ENCODE assay signal across 11 cellular contexts in the genomic region with DNA sequence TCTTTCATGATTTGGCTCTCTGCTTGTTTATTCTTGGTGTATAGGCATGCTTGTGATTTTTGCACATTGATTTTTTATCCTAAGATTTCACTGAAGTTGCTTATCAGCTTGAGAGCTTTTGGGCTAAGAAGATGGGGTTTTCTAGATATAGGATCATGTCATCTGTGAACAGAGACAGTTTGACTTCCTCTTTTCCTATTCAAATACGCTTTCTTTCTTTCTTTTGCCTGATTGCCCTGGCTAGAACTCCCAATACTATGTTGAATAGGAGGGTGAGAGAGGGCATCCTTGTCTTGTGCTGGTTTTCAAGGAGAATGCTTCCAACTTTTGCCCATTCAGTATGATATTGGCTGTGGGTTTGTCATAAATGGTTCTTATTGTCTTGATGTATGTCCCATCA. TPM values are rescaled to one million over a fixed set of nuclear protein-coding genes. Genes with fewer than 3 reads are reported as not detected.
"Had no signal": no experiment of that assay in that cellular context is flagged by ENCODE, and none has a peak within 500 bp of the region (broad histone marks: within the 10 kb centered on the region; RNA-seq: fewer than 3 reads in every experiment).

No MANE protein-coding gene starts in this region.

RNA-seq across cellular contexts. Expression of a gene that starts 37.6 kb away (rescaled TPM):
- total RNA-seq: esophagus mucosa, gastrocnemius medialis, left ventricle myocardium superior, mononuclear cell, neural crest cell, omental fat pad, posterior vena cava, pulmonary artery endothelial cell, spleen, suprapubic skin had no signal
- polyA plus RNA-seq: keratinocyte had no signal
